In the genomic region with DNA sequence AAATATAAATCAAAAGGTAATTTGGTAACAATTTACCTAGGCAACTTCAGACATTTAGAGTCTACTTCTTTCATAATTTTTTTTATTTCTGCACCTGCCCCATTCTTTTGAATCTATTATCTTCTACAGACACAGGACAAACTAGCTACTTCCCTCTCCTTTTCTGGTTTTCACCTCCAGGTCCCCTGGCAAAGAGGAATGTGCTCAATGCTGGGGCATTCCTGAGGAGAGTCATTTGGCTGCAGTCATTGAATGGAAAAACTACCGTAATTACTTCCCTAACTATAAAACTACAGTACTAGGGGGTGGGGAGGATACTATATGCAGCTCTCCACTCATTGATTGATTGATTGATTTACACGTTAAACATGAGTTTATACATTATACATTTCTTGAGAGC, we compare ENCODE assay signal across 22 cellular contexts. TPM values are rescaled to one million over a fixed set of nuclear protein-coding genes. Genes with fewer than 3 reads are reported as not detected.
"Had no signal": no experiment of that assay in that cellular context is flagged by ENCODE, and none has a peak within 500 bp of the region (broad histone marks: within the 10 kb centered on the region; RNA-seq: fewer than 3 reads in every experiment).

No MANE protein-coding gene starts in this region.

- H3K36me3 ChIP-seq: gastroesophageal sphincter, neural progenitor cell, spleen, tibial nerve had no signal

- H3K27me3 ChIP-seq: gastroesophageal sphincter, neural progenitor cell, spleen, tibial nerve had no signal

- H3K9me3 ChIP-seq: gastroesophageal sphincter, tibial nerve had no signal

- H3K27ac Mint-ChIP-seq: activated T-cell treated with anti-CD3 and anti-CD28 coated beads, Interleukin-2, amount 50 U/mL, for 24 hours; activated T-helper 17 cell treated with anti-CD3 and anti-CD28 coated beads, Interleukin-2, amount 50 U/mL, for 72 hours; natural killer cell; neural progenitor cell; T-helper 2 cell treated with Interferon-gamma antibody and Interleukin-4, amounts not matched to agents 5 μg/mL and 100 μg/mL, for 36 hours had no signal

- H3K4me3 ChIP-seq: gastroesophageal sphincter, neural progenitor cell, spleen, tibial nerve had no signal

- H3K27me3 Mint-ChIP-seq: activated T-cell treated with anti-CD3 and anti-CD28 coated beads, Interleukin-2, amount 50 U/mL, for 24 hours; activated T-helper 17 cell treated with anti-CD3 and anti-CD28 coated beads, Interleukin-2, amount 50 U/mL, for 72 hours had no signal

- H3K9ac ChIP-seq: neural progenitor cell had no signal

- H3K36me3 Mint-ChIP-seq: natural killer cell, neural progenitor cell had no signal

- H3K9me3 Mint-ChIP-seq: neural progenitor cell; T-helper 2 cell treated with Interferon-gamma antibody and Interleukin-4, amounts not matched to agents 5 μg/mL and 100 μg/mL, for 36 hours had no signal

- H3K27ac ChIP-seq: gastroesophageal sphincter, neural progenitor cell, spleen, tibial nerve had no signal

- H3K4me2 ChIP-seq: neural progenitor cell had no signal

- DNase-seq: activated CD4-positive, alpha-beta T cell treated with anti-CD3 and anti-CD28 coated beads for 4 hours; activated CD4-positive, alpha-beta T cell treated with anti-CD3 and anti-CD28 coated beads, Interleukin-2, amount 50 U/mL, for 48 hours; activated CD8-positive, alpha-beta memory T cell treated with anti-CD3 and anti-CD28 coated beads, Interleukin-2, amount 50 U/mL, for 48 hours; activated gamma-delta T cell treated with Interleukin-2 at 50 U/mL for 16 hours; activated naive CD4-positive, alpha-beta T cell treated with anti-CD3 and anti-CD28 coated beads, Interleukin-2, amount 50 U/mL, for 16 hours; activated T-cell treated with anti-CD3 and anti-CD28 coated beads, Interleukin-2, amount 50 U/mL, for 24 hours; amniotic stem cell; caudate nucleus; cortex of kidney; head of caudate nucleus; hypothalamus; left cardiac atrium; natural killer cell; occipital lobe; right cardiac atrium; spleen; stimulated activated naive CD4-positive, alpha-beta T cell treated with Interleukin-2 at 50 U/mL for 16 hours had no signal

- H3K4me1 ChIP-seq: gastroesophageal sphincter, tibial nerve had no signal

- ATAC-seq: activated T-helper 17 cell treated with anti-CD3 and anti-CD28 coated beads, Interleukin-2, amount 50 U/mL, for 72 hours; gastroesophageal sphincter; left cardiac atrium; natural killer cell; right cardiac atrium had no signal

- H2AFZ ChIP-seq: neural progenitor cell had no signal

- H3K4me1 Mint-ChIP-seq: activated T-helper 17 cell treated with anti-CD3 and anti-CD28 coated beads, Interleukin-2, amount 50 U/mL, for 72 hours; natural killer cell; neural progenitor cell had no signal

- H3K4me3 Mint-ChIP-seq: activated T-cell treated with anti-CD3 and anti-CD28 coated beads, Interleukin-2, amount 50 U/mL, for 24 hours; activated T-helper 17 cell treated with anti-CD3 and anti-CD28 coated beads, Interleukin-2, amount 50 U/mL, for 72 hours; natural killer cell; neural progenitor cell; T-helper 2 cell treated with Interferon-gamma antibody and Interleukin-4, amounts not matched to agents 5 μg/mL and 100 μg/mL, for 36 hours had no signal

RNA-seq across cellular contexts. Expression of a gene that starts 11.3 kb away (rescaled TPM):
- total RNA-seq: activated T-helper 17 cell treated with anti-CD3 and anti-CD28 coated beads, Interleukin-2, amount 50 U/mL, for 72 hours; natural killer cell had no signal
